Comparison of ENCODE assay signal across 28 cellular contexts in genomic region chr3:141603473-141604035, GRCh38.
DNase-seq lines count a peak whose midpoint lies in the region; ATAC-seq and TF ChIP-seq lines count a peak whose summit lies in the region.
"Had no signal": no experiment of that assay in that cellular context is flagged by ENCODE, and none has a peak within 500 bp of the region (broad histone marks: within the 10 kb centered on the region; RNA-seq: fewer than 3 reads in every experiment).

No MANE protein-coding gene starts in this region.

- no peak for DNase-seq in activated naive CD4-positive, alpha-beta T cell treated with anti-CD3 and anti-CD28 coated beads, Interleukin-2, amount 50 U/mL, for 72 hours (ENCODE audit: low spot score in 2 of 2)
- no peak for DNase-seq in activated naive CD4-positive, alpha-beta T cell (lab: John Stamatoyannopoulos, UW)
- DNase-seq in T-cell, result no peak
- DNase-seq in fibroblast of mammary gland (ENCODE audit: low read depth), result peak; percentile 5
- DNase-seq in transverse colon, result no peak
- DNase-seq in heart right ventricle, result no peak
- DNase-seq: ACHN; activated CD8-positive, alpha-beta T cell treated with anti-CD3 and anti-CD28 coated beads for 36 hours; BE2C; colonic mucosa; effector CD8-positive, alpha-beta T cell; gastrocnemius medialis; H7; KBM-7; mesendoderm; MG63; NCI-H1105 treated with DMSO at 0.1 percent for 48 hours; NCI-H2029 treated with DMSO at 0.1 percent for 48 hours; NCI-H2227 treated with DMSO at 0.1 percent for 48 hours; Peyer's patch; SIG-M5; stimulated activated naive CD8-positive, alpha-beta T cell treated with anti-CD3 and anti-CD28 coated beads, Interleukin-15, amount 100 ng/mL, for 72 hours; thyroid gland had no signal

- H3K4me1 ChIP-seq in transverse colon (no peaks in the 10 kb centered on the region), heart right ventricle (peaks cover 0 to 8% (median 8%) of the 10 kb centered on the region in 9 donors)
- H3K4me1 ChIP-seq: BE2C, colonic mucosa, gastrocnemius medialis, Peyer's patch, prostate gland, thyroid gland had no signal

- CTCF ChIA-PET in T-cell (lab: Charles Lee), result interaction anchor here in 1 of 2 donors (0.9 kb wide), 1 partner anchor 34 kb away, joined by 3 read pairs; no protein-coding TSS in a partner anchor

- peak overlapping the region in 1 of 2 donors; percentile 42 for H3K27ac Mint-ChIP-seq in activated naive CD4-positive, alpha-beta T cell treated with anti-CD3 and anti-CD28 coated beads, Interleukin-2, amount 50 U/mL, for 72 hours
- peak overlapping the region; percentile 1 to 73 for H3K27ac Mint-ChIP-seq in T-cell
- H3K27ac Mint-ChIP-seq: activated CD8-positive, alpha-beta T cell treated with anti-CD3 and anti-CD28 coated beads for 36 hours had no signal

- TF ChIP-seq CTCF in fibroblast of mammary gland (conservative IDR thresholded peaks at IDR 0.05; ENCODE audit: control insufficient read depth, insufficient read depth, low read depth, low read length), result no peak
- no peak for TF ChIP-seq CTCF in transverse colon (IDR thresholded peaks at IDR 0.05)
- TF ChIP-seq CTCF in heart right ventricle (IDR thresholded peaks at IDR 0.05), result no peak

- H3K27ac ChIP-seq in transverse colon (peak overlapping the region; percentile 4 to 80 (median 64)), heart right ventricle (no peak overlapping the region)
- H3K27ac ChIP-seq: cardiac muscle cell, colonic mucosa, esophagus muscularis mucosa, gastrocnemius medialis, hepatocyte, Peyer's patch, prostate gland, thyroid gland had no signal

- H3K36me3 ChIP-seq in transverse colon (peaks cover 0 to 18% (median 4%) of the 10 kb centered on the region in 4 donors), heart right ventricle (peaks cover 0 to 51% (median 11%) of the 10 kb centered on the region in 9 donors)
- H3K36me3 ChIP-seq: BE2C, cardiac muscle cell, colonic mucosa, prostate gland had no signal

- peaks cover 3 to 5% of the 10 kb centered on the region in 2 donors for H3K9me3 Mint-ChIP-seq in activated naive CD4-positive, alpha-beta T cell treated with anti-CD3 and anti-CD28 coated beads, Interleukin-2, amount 50 U/mL, for 72 hours
- H3K9me3 Mint-ChIP-seq in T-cell, result peaks cover 0 to 18% (median 9%) of the 10 kb centered on the region in 3 donors

- H3K9me3 ChIP-seq in transverse colon (no peaks in the 10 kb centered on the region), heart right ventricle (peaks cover 0 to 27% (median 7%) of the 10 kb centered on the region in 11 donors)
- H3K9me3 ChIP-seq: BE2C, colonic mucosa, gastrocnemius medialis, Peyer's patch, prostate gland, thyroid gland had no signal

- no peak overlapping the region for H3K4me3 Mint-ChIP-seq in T-cell
- H3K4me3 Mint-ChIP-seq: activated CD8-positive, alpha-beta T cell treated with anti-CD3 and anti-CD28 coated beads for 36 hours; stimulated activated naive CD8-positive, alpha-beta T cell treated with anti-CD3 and anti-CD28 coated beads, Interleukin-15, amount 100 ng/mL, for 72 hours had no signal

- no peaks in the 10 kb centered on the region for H3K27me3 ChIP-seq in transverse colon
- no peaks in the 10 kb centered on the region for H3K27me3 ChIP-seq in heart right ventricle
- H3K27me3 ChIP-seq: BE2C, cardiac muscle cell, colonic mucosa, esophagus muscularis mucosa, gastrocnemius medialis, hepatocyte, MG63, Peyer's patch, thyroid gland had no signal

- no peak for TF ChIP-seq EP300 in transverse colon (IDR thresholded peaks at IDR 0.05; ENCODE audit: low read depth)

- in situ Hi-C loops in transverse colon (cut with MboI; ENCODE audit: low pct_ligation_motif_present in 1 of 4, low pct_unique_long_range_greater_than_20kb in 1 of 4, low sequenced_read_pairs in 3 of 4), result loop anchor here in 1 of 4 donors (25.0 kb wide), 1 partner anchor 309 kb away; no protein-coding TSS in a partner anchor

- peaks cover 0 to 6% (median 6%) of the 10 kb centered on the region in 3 donors for H3K4me1 Mint-ChIP-seq in T-cell

- POLR2A ChIA-PET in T-cell (lab: Charles Lee), result no interaction called here

- ATAC-seq in activated naive CD4-positive, alpha-beta T cell treated with anti-CD3 and anti-CD28 coated beads, Interleukin-2, amount 50 U/mL, for 72 hours, result peak; percentile 41 to 58
- ATAC-seq in T-cell (replicated peaks in 1 of 4) (no peak), GM18519 (IDR thresholded peaks at IDR 0.05; ENCODE audit: low FRiP score, unreplicated experiment) (no peak), heart right ventricle (no peak)
- ATAC-seq: activated CD8-positive, alpha-beta T cell treated with anti-CD3 and anti-CD28 coated beads for 36 hours; gastrocnemius medialis; stimulated activated naive CD8-positive, alpha-beta T cell treated with anti-CD3 and anti-CD28 coated beads, Interleukin-15, amount 100 ng/mL, for 72 hours had no signal

- no peak for TF ChIP-seq POLR2A in transverse colon (IDR thresholded peaks at IDR 0.05)

- 87 to 97% methylated on average over 3 of the region's 3 CpGs for WGBS in transverse colon (ENCODE audit: low coverage in 1 of 2), 2 donors
- WGBS in heart right ventricle, 2 donors, result 98 to 100% methylated on average over 3 of the region's 3 CpGs

- H3K4me3 ChIP-seq in fibroblast of mammary gland (ENCODE audit: control insufficient read depth, low read depth, low read length) (no peak overlapping the region), transverse colon (no peak overlapping the region), heart right ventricle (no peak overlapping the region)
- H3K4me3 ChIP-seq: cardiac muscle cell, colonic mucosa, esophagus muscularis mucosa, gastrocnemius medialis, hepatocyte, MG63, Peyer's patch, prostate gland, thyroid gland had no signal

- peaks cover 22 to 26% of the 10 kb centered on the region in 2 donors for H3K36me3 Mint-ChIP-seq in activated naive CD4-positive, alpha-beta T cell treated with anti-CD3 and anti-CD28 coated beads, Interleukin-2, amount 50 U/mL, for 72 hours
- H3K36me3 Mint-ChIP-seq in T-cell, result peaks cover 52% of the 10 kb centered on the region

- no peaks in the 10 kb centered on the region for H3K27me3 Mint-ChIP-seq in T-cell
- H3K27me3 Mint-ChIP-seq: activated CD8-positive, alpha-beta T cell treated with anti-CD3 and anti-CD28 coated beads for 36 hours; stimulated activated naive CD8-positive, alpha-beta T cell treated with anti-CD3 and anti-CD28 coated beads, Interleukin-15, amount 100 ng/mL, for 72 hours had no signal

- intact Hi-C loops in transverse colon (cut with DNase I; ENCODE audit: low total_unique reads) (no loop called here), heart right ventricle (cut with DNase I) (no loop called here)

Comparison
In these comparisons a context has a peak if more than half of its experiments do, and no peak if none do; other contexts are left out.
1. ATAC-seq: peak in activated naive CD4-positive, alpha-beta T cell treated with anti-CD3 and anti-CD28 coated beads, Interleukin-2, amount 50 U/mL, for 72 hours (2 of 2); none in T-cell (0 of 4), GM18519 (single experiment) and heart right ventricle (0 of 8).
2. H3K27ac ChIP-seq: peak in transverse colon (4 of 4); none in heart right ventricle (0 of 10).